In genomic region chr3:128256131-128256530, GRCh38 we compare ENCODE assay signal across 32 cellular contexts.
"Had no signal": no experiment of that assay in that cellular context is flagged by ENCODE, and none has a peak within 500 bp of the region (broad histone marks: within the 10 kb centered on the region; RNA-seq: fewer than 3 reads in every experiment).

No MANE protein-coding gene starts in this region.

- H3K27ac ChIP-seq: neural progenitor cell, ovary, parathyroid adenoma, psoas muscle, skin epidermis, spleen, suprapubic skin, testis, tibial artery, transverse colon, upper lobe of right lung, uterus had no signal

- H3K4me1 ChIP-seq: parathyroid adenoma, spleen, suprapubic skin, testis, upper lobe of right lung, uterus had no signal

- H3K4me3 Mint-ChIP-seq: naive thymus-derived CD8-positive, alpha-beta T cell; natural killer cell treated with Interleukin-12 subunit alpha and Interleukin-12 subunit beta and Interleukin-15 and Interleukin-18, amount 100 ng/mL, for 72 hours; neural progenitor cell; stimulated activated memory B cell treated with anti-CD40 and anti-IgM and Interleukin-4, amounts not matched to agents 10 μg/mL and 1 μg/mL and 100 μg/mL, for 72 hours; stimulated activated naive CD8-positive, alpha-beta T cell treated with anti-CD3 and anti-CD28 coated beads, Interleukin-15, amount 100 ng/mL, for 72 hours; type B pancreatic cell had no signal

- H3K36me3 ChIP-seq: neural progenitor cell, ovary, suprapubic skin, transverse colon, uterus had no signal

- H3K4me3 ChIP-seq: neural progenitor cell, ovary, psoas muscle, skin epidermis, smooth muscle cell, spleen, suprapubic skin, testis, tibial artery, transverse colon, upper lobe of right lung, uterus had no signal

- ATAC-seq: naive thymus-derived CD8-positive, alpha-beta T cell; natural killer cell treated with Interleukin-12 subunit alpha and Interleukin-12 subunit beta and Interleukin-15 and Interleukin-18, amount 100 ng/mL, for 72 hours; psoas muscle; right cardiac atrium; sciatic nerve; stimulated activated memory B cell treated with anti-CD40 and anti-IgM and Interleukin-4, amounts not matched to agents 10 μg/mL and 1 μg/mL and 100 μg/mL, for 72 hours; stimulated activated naive CD8-positive, alpha-beta T cell treated with anti-CD3 and anti-CD28 coated beads, Interleukin-15, amount 100 ng/mL, for 72 hours; stimulated activated naive CD8-positive, alpha-beta T cell treated with anti-CD3 and anti-CD28 coated beads, Interleukin-15, Interleukin-2, amounts not matched to agents 100 U/mL and 50 U/mL, for 24 hours; upper lobe of right lung had no signal

- DNase-seq: naive B cell; naive thymus-derived CD8-positive, alpha-beta T cell; occipital lobe; ovary; posterior cingulate gyrus; psoas muscle; right cardiac atrium; spleen; stimulated activated CD4-positive, alpha-beta T cell treated with anti-CD3 and anti-CD28 coated beads, Interleukin-12 subunit alpha, Interleukin-12 subunit beta, amount 100 ng/mL, for 4 hours; stimulated activated CD4-positive, alpha-beta T cell treated with anti-CD3 and anti-CD28 coated beads, Interleukin-1b, Interleukin-23, amount 100 ng/mL, for 48 hours; stimulated activated CD4-positive, alpha-beta T cell treated with anti-CD3 and anti-CD28 coated beads, Interleukin-4, amount 100 ng/mL, for 1 hour; stimulated activated CD4-positive, alpha-beta T cell treated with anti-CD3 and anti-CD28 coated beads, Interleukin-4, amount 100 ng/mL, for 4 hours; stimulated activated CD8-positive, alpha-beta memory T cell treated with anti-CD3 and anti-CD28 coated beads, Interleukin-4, amount 100 ng/mL, for 48 hours; stimulated activated naive CD4-positive, alpha-beta T cell; stimulated activated naive CD8-positive, alpha-beta T cell treated with anti-CD3 and anti-CD28 coated beads, Interleukin-15, amount 100 ng/mL, for 72 hours; stimulated activated naive CD8-positive, alpha-beta T cell treated with anti-CD3 and anti-CD28 coated beads, Interleukin-15, Interleukin-2, amounts not matched to agents 100 U/mL and 50 U/mL, for 24 hours; substantia nigra; testis; tibial artery; transverse colon; upper lobe of right lung; uterus had no signal

- H3K27me3 ChIP-seq: neural progenitor cell, ovary, spleen, suprapubic skin, testis, tibial artery, transverse colon, upper lobe of right lung, uterus had no signal

- H3K9ac ChIP-seq: neural progenitor cell, parathyroid adenoma had no signal

- H3K27ac Mint-ChIP-seq: natural killer cell treated with Interleukin-12 subunit alpha and Interleukin-12 subunit beta and Interleukin-15 and Interleukin-18, amount 100 ng/mL, for 72 hours; neural progenitor cell; progenitor cell of endocrine pancreas; stimulated activated memory B cell treated with anti-CD40 and anti-IgM and Interleukin-4, amounts not matched to agents 10 μg/mL and 1 μg/mL and 100 μg/mL, for 72 hours; type B pancreatic cell had no signal

- H3K9me3 ChIP-seq: ovary, suprapubic skin, testis had no signal

- H3K27me3 Mint-ChIP-seq: naive B cell; naive thymus-derived CD8-positive, alpha-beta T cell; natural killer cell treated with Interleukin-12 subunit alpha and Interleukin-12 subunit beta and Interleukin-15 and Interleukin-18, amount 100 ng/mL, for 72 hours; stimulated activated memory B cell treated with anti-CD40 and anti-IgM and Interleukin-4, amounts not matched to agents 10 μg/mL and 1 μg/mL and 100 μg/mL, for 72 hours; stimulated activated naive CD8-positive, alpha-beta T cell treated with anti-CD3 and anti-CD28 coated beads, Interleukin-15, amount 100 ng/mL, for 72 hours; type B pancreatic cell had no signal
